Comparison of ENCODE assay signal across 1 cellular context in the genomic region with DNA sequence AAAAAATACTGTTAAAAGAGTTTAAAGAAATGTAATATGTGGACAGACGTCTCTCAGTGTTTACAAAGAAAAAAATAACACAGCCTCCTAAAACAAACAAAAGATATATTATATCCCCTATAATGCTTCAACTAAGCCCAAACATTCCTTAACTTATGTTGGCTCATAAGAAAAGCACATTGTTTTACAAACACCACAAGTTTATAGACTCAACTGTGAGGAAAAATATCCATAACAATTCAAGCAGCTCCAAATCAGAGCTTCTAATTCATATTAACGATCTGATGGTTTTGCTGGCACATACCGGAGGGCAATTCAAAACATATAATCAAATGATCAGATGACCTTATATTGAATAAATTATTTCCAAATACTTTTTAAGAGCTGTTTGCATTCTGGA.
TF ChIP-seq lines count a peak whose summit lies in the region.

No MANE protein-coding gene starts in this region.

TF ChIP-seq in HepG2, 621 proteins besides CTCF, POLR2A, EP300 and RAD21:
- TF ChIP-seq, protein P1, sequence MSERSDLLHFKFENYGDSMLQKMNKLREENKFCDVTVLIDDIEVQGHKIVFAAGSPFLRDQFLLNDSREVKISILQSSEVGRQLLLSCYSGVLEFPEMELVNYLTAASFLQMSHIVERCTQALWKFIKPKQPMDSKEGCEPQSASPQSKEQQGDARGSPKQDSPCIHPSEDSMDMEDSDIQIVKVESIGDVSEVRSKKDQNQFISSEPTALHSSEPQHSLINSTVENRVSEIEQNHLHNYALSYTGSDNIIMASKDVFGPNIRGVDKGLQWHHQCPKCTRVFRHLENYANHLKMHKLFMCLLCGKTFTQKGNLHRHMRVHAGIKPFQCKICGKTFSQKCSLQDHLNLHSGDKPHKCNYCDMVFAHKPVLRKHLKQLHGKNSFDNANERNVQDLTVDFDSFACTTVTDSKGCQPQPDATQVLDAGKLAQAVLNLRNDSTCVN (CRISPR knock-in tag; IDR thresholded peaks at IDR 0.05; ENCODE audit: borderline replicate concordance), result no peak
- TF ChIP-seq POLR2AphosphoS5 (IDR thresholded peaks at IDR 0.05; ENCODE audit: low read depth, low read length) (no peak), RAD51 (IDR thresholded peaks at IDR 0.05; ENCODE audit: borderline replicate concordance) (no peak), TMF1 (CRISPR knock-in tag; IDR thresholded peaks at IDR 0.05; ENCODE audit: low read depth) (no peak), CENPX (CRISPR knock-in tag; IDR thresholded peaks at IDR 0.05) (no peak)
- TF ChIP-seq, protein P2, sequence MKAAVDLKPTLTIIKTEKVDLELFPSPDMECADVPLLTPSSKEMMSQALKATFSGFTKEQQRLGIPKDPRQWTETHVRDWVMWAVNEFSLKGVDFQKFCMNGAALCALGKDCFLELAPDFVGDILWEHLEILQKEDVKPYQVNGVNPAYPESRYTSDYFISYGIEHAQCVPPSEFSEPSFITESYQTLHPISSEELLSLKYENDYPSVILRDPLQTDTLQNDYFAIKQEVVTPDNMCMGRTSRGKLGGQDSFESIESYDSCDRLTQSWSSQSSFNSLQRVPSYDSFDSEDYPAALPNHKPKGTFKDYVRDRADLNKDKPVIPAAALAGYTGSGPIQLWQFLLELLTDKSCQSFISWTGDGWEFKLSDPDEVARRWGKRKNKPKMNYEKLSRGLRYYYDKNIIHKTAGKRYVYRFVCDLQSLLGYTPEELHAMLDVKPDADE (CRISPR knock-in tag; IDR thresholded peaks at IDR 0.05), result no peak
- TF ChIP-seq, protein P3, sequence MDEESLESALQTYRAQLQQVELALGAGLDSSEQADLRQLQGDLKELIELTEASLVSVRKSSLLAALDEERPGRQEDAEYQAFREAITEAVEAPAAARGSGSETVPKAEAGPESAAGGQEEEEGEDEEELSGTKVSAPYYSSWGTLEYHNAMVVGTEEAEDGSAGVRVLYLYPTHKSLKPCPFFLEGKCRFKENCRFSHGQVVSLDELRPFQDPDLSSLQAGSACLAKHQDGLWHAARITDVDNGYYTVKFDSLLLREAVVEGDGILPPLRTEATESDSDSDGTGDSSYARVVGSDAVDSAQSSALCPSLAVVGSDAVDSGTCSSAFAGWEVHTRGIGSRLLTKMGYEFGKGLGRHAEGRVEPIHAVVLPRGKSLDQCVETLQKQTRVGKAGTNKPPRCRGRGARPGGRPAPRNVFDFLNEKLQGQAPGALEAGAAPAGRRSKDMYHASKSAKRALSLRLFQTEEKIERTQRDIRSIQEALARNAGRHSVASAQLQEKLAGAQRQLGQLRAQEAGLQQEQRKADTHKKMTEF (CRISPR knock-in tag; IDR thresholded peaks at IDR 0.05), result no peak
TF ChIP-seq in HepG2: peak in this region for 0.
